Comparison of ENCODE assay signal across 9 cellular contexts in the genomic region with DNA sequence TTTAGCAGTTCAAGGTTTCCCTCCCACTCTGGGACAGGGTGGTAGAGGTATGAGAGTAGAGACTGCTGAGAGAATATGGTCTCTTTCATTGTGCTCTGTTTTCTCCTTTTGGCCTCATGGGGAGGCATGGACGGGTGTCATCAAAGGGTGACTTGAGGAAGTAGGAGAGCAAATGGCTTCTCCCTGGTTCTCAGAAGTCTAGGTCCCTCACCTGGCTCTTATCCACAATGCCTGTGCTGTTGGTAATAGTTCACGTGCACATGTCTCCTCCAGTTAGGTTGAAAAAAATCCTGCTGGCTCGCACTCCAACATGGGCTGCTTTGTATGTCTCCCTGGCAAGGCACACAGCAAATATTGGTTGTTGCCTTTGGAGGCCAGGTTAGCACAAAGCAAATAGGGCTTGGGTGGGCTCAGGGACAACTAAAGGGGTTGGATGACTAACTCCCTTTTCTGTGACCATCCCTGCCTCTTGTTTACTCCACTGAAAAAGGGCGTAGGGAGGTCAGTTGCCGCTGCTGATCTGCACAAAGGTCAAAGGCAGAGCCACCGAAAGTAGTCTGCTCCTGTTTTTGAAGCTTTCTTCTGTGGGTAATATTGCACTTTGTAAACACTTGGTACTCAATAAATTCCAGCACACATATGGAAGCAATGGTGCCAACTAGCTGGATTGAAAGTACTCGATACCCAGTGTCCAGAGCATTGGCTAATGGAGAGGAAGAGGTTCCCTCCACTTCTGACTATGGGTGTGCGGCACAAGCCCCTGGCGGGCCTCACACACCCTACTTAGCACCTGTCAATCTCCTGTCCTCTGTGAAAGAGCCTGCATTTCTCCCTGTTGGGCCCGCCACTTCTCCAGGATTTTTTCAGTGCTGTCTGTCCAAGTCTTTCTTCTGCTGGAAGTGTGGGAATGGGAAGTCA.
A peak's percentile ranks its signal among the peaks of the same experiment; 100 is the strongest.
DNase-seq lines count a peak whose midpoint lies in the region; ATAC-seq and TF ChIP-seq lines count a peak whose summit lies in the region.
"Had no signal": no experiment of that assay in that cellular context is flagged by ENCODE, and none has a peak within 500 bp of the region (broad histone marks: within the 10 kb centered on the region; RNA-seq: fewer than 3 reads in every experiment).

No MANE protein-coding gene starts in this region.

- H3K9ac ChIP-seq in Karpas-422 (ENCODE audit: low read length) (peak overlapping the region; percentile 68), colonic mucosa (ENCODE audit: low read depth in 2 of 2, low read length in 2 of 2) (no peak overlapping the region)

- H3K9me2 ChIP-seq in Karpas-422 (replicated peaks; ENCODE audit: insufficient read depth, low read length) = no peaks in the 10 kb centered on the region

- DNase-seq in Karpas-422 (peak; percentile 75), colonic mucosa (no peak), prostate gland (ENCODE audit: low spot score) (peak; percentile 34), activated gamma-delta T cell (lab: John Stamatoyannopoulos, UW) (no peak), CD1c-positive myeloid dendritic cell (ENCODE audit: extremely low spot score) (no peak), iPS-NIHi11 (ENCODE audit: low spot score) (no peak), SK-N-DZ (ENCODE audit: low spot score) (no peak)
- DNase-seq: NCI-H2171 had no signal

- no peak for TF ChIP-seq POLR2A in prostate gland (IDR thresholded peaks at IDR 0.05)

- intact Hi-C loops in colonic mucosa (cut with DNase I) (no loop called here), prostate gland (cut with DNase I) (no loop called here)

- 77% methylated on average over 10 of the region's 10 CpGs for WGBS in prostate gland

- H3K4me3 ChIP-seq in Karpas-422 (ENCODE audit: low read length) (peak overlapping the region; percentile 31), colonic mucosa (no peak overlapping the region), prostate gland (no peak overlapping the region)

- H3K4me1 ChIP-seq in Karpas-422 (ENCODE audit: low read length) (peaks cover 80% of the 10 kb centered on the region), colonic mucosa (no peaks in the 10 kb centered on the region), prostate gland (replicated peaks) (peaks cover 6% of the 10 kb centered on the region)

- peaks cover 7% of the 10 kb centered on the region; the same call in 1 of the 2 replicates for H3K79me2 ChIP-seq in Karpas-422 (ENCODE audit: low read length)

- TF ChIP-seq CTCF in colonic mucosa (IDR thresholded peaks at IDR 0.05) (no peak), prostate gland (IDR thresholded peaks at IDR 0.05) (no peak)

- H4K20me1 ChIP-seq in Karpas-422 (ENCODE audit: insufficient read depth, low read depth, low read length) = no peaks in the 10 kb centered on the region

- H3K4me2 ChIP-seq in Karpas-422 (ENCODE audit: low read depth, low read length, poor library complexity, severe bottlenecking) = peak overlapping the region; percentile 61

- H3K27ac ChIP-seq in Karpas-422 (ENCODE audit: low read length) = peak overlapping the region; percentile 89
- peak overlapping the region; percentile 47 for H3K27ac ChIP-seq in colonic mucosa
- peak overlapping the region in 1 of 2 donors; percentile 30 for H3K27ac ChIP-seq in prostate gland

- no peak overlapping the region for H2AFZ ChIP-seq in Karpas-422 (ENCODE audit: low read length)

- no peaks in the 10 kb centered on the region for H3K27me3 ChIP-seq in Karpas-422 (ENCODE audit: low read length)
- H3K27me3 ChIP-seq in colonic mucosa = no peaks in the 10 kb centered on the region
- no peaks in the 10 kb centered on the region for H3K27me3 ChIP-seq in prostate gland (replicated peaks; ENCODE audit: insufficient read depth)

- ATAC-seq in GM19463 (IDR thresholded peaks at IDR 0.05; ENCODE audit: unreplicated experiment) = peak; percentile 20

- no peaks in the 10 kb centered on the region for H3K9me3 ChIP-seq in Karpas-422 (ENCODE audit: low read length)
- H3K9me3 ChIP-seq in colonic mucosa = no peaks in the 10 kb centered on the region
- no peaks in the 10 kb centered on the region for H3K9me3 ChIP-seq in prostate gland

- H3K36me3 ChIP-seq in Karpas-422 (ENCODE audit: insufficient read depth, low read length) = peaks cover 15% of the 10 kb centered on the region
- no peaks in the 10 kb centered on the region for H3K36me3 ChIP-seq in colonic mucosa
- H3K36me3 ChIP-seq in prostate gland = no peaks in the 10 kb centered on the region

Comparison
In these comparisons a context has a peak if more than half of its experiments do, and no peak if none do; other contexts are left out.
1. DNase-seq: peak in Karpas-422 (single experiment) and prostate gland (single experiment); none in colonic mucosa (single experiment), activated gamma-delta T cell (single experiment), CD1c-positive myeloid dendritic cell (single experiment), iPS-NIHi11 (single experiment) and SK-N-DZ (single experiment).